8 cellular contexts compared by ENCODE assay signal in genomic region chr3:168250415-168250861, GRCh38.
DNase-seq lines count a peak whose midpoint lies in the region; ATAC-seq and TF ChIP-seq lines count a peak whose summit lies in the region.

No MANE protein-coding gene starts in this region.

- H3K4me1 ChIP-seq in KMS-11 (ENCODE audit: low read depth, poor library complexity, severe bottlenecking) (peaks cover 28% of the 10 kb centered on the region), duodenal mucosa (ENCODE audit: control insufficient read depth in 1 of 2, insufficient read depth in 2 of 2, low read length in 2 of 2) (peaks cover 9 to 17% of the 10 kb centered on the region in 2 donors)

- H4K20me1 ChIP-seq in KMS-11 (ENCODE audit: insufficient read depth) (no peaks in the 10 kb centered on the region), neural cell (ENCODE audit: insufficient read depth) (no peaks in the 10 kb centered on the region)

- H3K79me2 ChIP-seq in KMS-11 (ENCODE audit: insufficient read depth, low read depth) (no peaks in the 10 kb centered on the region), neural cell (replicated peaks; ENCODE audit: insufficient read depth, low read length) (peaks cover 39% of the 10 kb centered on the region)

- H3K4me2 ChIP-seq in KMS-11 (peak overlapping the region; percentile 59), neural cell (ENCODE audit: low read length) (peak overlapping the region; percentile 34)

- peak; percentile 10 for ATAC-seq in GM19463 (IDR thresholded peaks at IDR 0.05; ENCODE audit: unreplicated experiment)
- ATAC-seq in GM18520 (IDR thresholded peaks at IDR 0.05; ENCODE audit: unreplicated experiment): no peak

- in situ Hi-C loops in Caki2 (cut with HindIII; ENCODE audit: low pct_unique_long_range_greater_than_20kb, low sequenced_read_pairs): no loop called here

- DNase-seq in Caki2 (ENCODE audit: low read depth) (peak; percentile 53), NCI-H1436 treated with DMSO at 0.1 percent for 48 hours (lab: John Stamatoyannopoulos, UW) (no peak), NCI-H2107 (lab: John Stamatoyannopoulos, UW) (no peak)

- H3K9ac ChIP-seq in KMS-11 (peak overlapping the region; percentile 61; the same call in 1 of the 2 replicates), duodenal mucosa (ENCODE audit: low read depth in 1 of 2, low read length in 2 of 2) (no peak overlapping the region), neural cell (ENCODE audit: low read length) (peak overlapping the region; percentile 54)

- TF ChIP-seq CTCF in KMS-11 (conservative IDR thresholded peaks at IDR 0.05; ENCODE audit: low read depth, low read length) (no peak), neural cell (IDR thresholded peaks at IDR 0.05; ENCODE audit: poor library complexity, severe bottlenecking) (no peak)

- no peaks in the 10 kb centered on the region for H3K36me3 ChIP-seq in KMS-11 (ENCODE audit: insufficient read depth)
- H3K36me3 ChIP-seq in duodenal mucosa (ENCODE audit: control insufficient read depth in 1 of 2, insufficient read depth in 2 of 2, low read length in 2 of 2): no peaks in the 10 kb centered on the region
- no peaks in the 10 kb centered on the region for H3K36me3 ChIP-seq in neural cell (ENCODE audit: insufficient read depth, low read length)

- H2AFZ ChIP-seq in KMS-11 (ENCODE audit: low read depth) (peak overlapping the region; percentile 96), neural cell (ENCODE audit: low read depth, low read length) (no peak overlapping the region)

- no peak for TF ChIP-seq RAD21 in neural cell (conservative IDR thresholded peaks at IDR 0.05)

- peak overlapping the region; percentile 65; the same call in 1 of the 2 replicates for H3K27ac ChIP-seq in KMS-11
- no peak overlapping the region for H3K27ac ChIP-seq in duodenal mucosa (ENCODE audit: low read depth, low read length)
- no peak overlapping the region for H3K27ac ChIP-seq in neural cell (ENCODE audit: low read length)

- TF ChIP-seq EP300 in neural cell (conservative IDR thresholded peaks at IDR 0.05; ENCODE audit: poor library complexity, severe bottlenecking): no peak

- H3K4me3 ChIP-seq in KMS-11 (IDR thresholded peaks at IDR 0.05; ENCODE audit: insufficient read depth, low read depth, low read length) (peak overlapping the region; percentile 91), duodenal mucosa (ENCODE audit: low read depth in 1 of 2, low read length in 2 of 2) (peak overlapping the region; percentile 65 to 68), neural cell (ENCODE audit: low read length) (peak overlapping the region; percentile 88)

- H3K27me3 ChIP-seq in KMS-11 (ENCODE audit: insufficient read depth, low read depth): no peaks in the 10 kb centered on the region
- H3K27me3 ChIP-seq in duodenal mucosa (ENCODE audit: control insufficient read depth in 1 of 2, insufficient read depth in 2 of 2, low read length in 2 of 2): peaks cover 21 to 50% of the 10 kb centered on the region in 2 donors
- H3K27me3 ChIP-seq in neural cell (ENCODE audit: insufficient read depth, low read depth, low read length): peaks cover 15% of the 10 kb centered on the region

- H3K9me2 ChIP-seq in neural cell (ENCODE audit: insufficient read depth, low read length): no peaks in the 10 kb centered on the region

- peaks cover 4% of the 10 kb centered on the region for H3F3A ChIP-seq in neural cell (ENCODE audit: insufficient read depth, low read length, poor library complexity, severe bottlenecking)

- H3K9me3 ChIP-seq in duodenal mucosa (ENCODE audit: control insufficient read depth in 1 of 2, low read length in 2 of 2) (peaks cover 0 to 1% of the 10 kb centered on the region in 2 donors), neural cell (ENCODE audit: low read length) (no peaks in the 10 kb centered on the region)

TF ChIP-seq in neural cell, 6 proteins besides CTCF, POLR2A, EP300 and RAD21:
- TF ChIP-seq EZH2 (IDR thresholded peaks at IDR 0.05; ENCODE audit: borderline replicate concordance, insufficient read depth, low read length, poor library complexity, severe bottlenecking) (no peak), MXI1 (conservative IDR thresholded peaks at IDR 0.05; ENCODE audit: poor library complexity, severe bottlenecking) (no peak), TAF1 (IDR thresholded peaks at IDR 0.05; ENCODE audit: low read depth) (no peak), POLR2AphosphoS5 (IDR thresholded peaks at IDR 0.05) (no peak), REST (IDR thresholded peaks at IDR 0.05; ENCODE audit: borderline replicate concordance) (no peak), SMC3 (conservative IDR thresholded peaks at IDR 0.05; ENCODE audit: poor library complexity) (no peak)

Comparison
In these comparisons a context has a peak if more than half of its experiments do, and no peak if none do; other contexts are left out.
1. H3K9ac ChIP-seq: peak in KMS-11 (single experiment) and neural cell (single experiment); none in duodenal mucosa (0 of 2).
2. Peak in every context shown above with its lines, with median percentiles within 50 percentile points of each other: H3K4me3 ChIP-seq.